8 cellular contexts compared by ENCODE assay signal in genomic region chr16:22296225-22297113, GRCh38. TPM values are rescaled to one million over a fixed set of nuclear protein-coding genes. Genes with fewer than 3 reads are reported as not detected.
DNase-seq lines count a peak whose midpoint lies in the region; ATAC-seq and TF ChIP-seq lines count a peak whose summit lies in the region.

No MANE protein-coding gene starts in this region.

- in situ Hi-C loops in Caki2 (cut with HindIII; ENCODE audit: low pct_unique_long_range_greater_than_20kb, low sequenced_read_pairs), result no loop called here

- no peaks in the 10 kb centered on the region for H3K9me3 Mint-ChIP-seq in activated B cell treated with CpG ODN at 0.5 μM for 24 hours

- H3K27me3 Mint-ChIP-seq in activated B cell treated with CpG ODN at 0.5 μM for 24 hours, result no peaks in the 10 kb centered on the region

- TF ChIP-seq CTCF in HL-60 (IDR thresholded peaks at IDR 0.05; ENCODE audit: insufficient read depth, low read length) (no peak), activated B cell treated with CpG ODN at 0.5 μM for 24 hours (IDR thresholded peaks at IDR 0.05) (no peak)

- no peaks in the 10 kb centered on the region for H3K27me3 ChIP-seq in HL-60 (ENCODE audit: insufficient read depth, poor library complexity, severe bottlenecking)

- peak overlapping the region; percentile 92 for H3K27ac Mint-ChIP-seq in activated B cell treated with CpG ODN at 0.5 μM for 24 hours

- POLR2A ChIA-PET in activated B cell treated with CpG ODN at 0.5 μM for 24 hours (lab: Charles Lee), result interaction anchor here (0.7 to 4.3 kb wide), 6 partner anchors 90 to 343 kb away, joined by 3 to 53 read pairs (median 7); partner anchors contain the start of genes EEF2K, MOSMO and UQCRC2

- CTCF ChIA-PET in activated B cell treated with CpG ODN at 0.5 μM for 24 hours (lab: Charles Lee), result interaction anchor here (0.6 to 1.9 kb wide), 12 partner anchors 24 to 289 kb away, joined by 3 to 15 read pairs (median 5); partner anchors contain the start of genes EEF2K and MOSMO

- peak overlapping the region; percentile 32 for H3K27ac ChIP-seq in HL-60 (replicated peaks)

- peaks cover 28% of the 10 kb centered on the region for H3K36me3 Mint-ChIP-seq in activated B cell treated with CpG ODN at 0.5 μM for 24 hours (ENCODE audit: low read depth)

- peak overlapping the region; percentile 90 for H3K4me3 ChIP-seq in HL-60 (replicated peaks; ENCODE audit: insufficient read depth, low read length)
- peak overlapping the region; percentile 79 for H3K4me3 ChIP-seq in skeletal muscle cell (ENCODE audit: low read depth, low read length)

- DNase-seq in Caki2 (ENCODE audit: low read depth) (peak; percentile 41), HL-60 (ENCODE audit: low read depth in 1 of 2, low spot score in 1 of 2) (peak in 1 of 2 experiments; percentile 10), activated B cell treated with CpG ODN at 0.5 μM for 24 hours (no peak), glomerular visceral epithelial cell (ENCODE audit: extremely low spot score) (peak; percentile 2), skeletal muscle cell (ENCODE audit: low read depth) (no peak), CD1c-positive myeloid dendritic cell (ENCODE audit: extremely low spot score) (no peak), NCI-H2081 treated with DMSO at 0.1 percent for 48 hours (lab: John Stamatoyannopoulos, UW) (no peak)

- intact Hi-C loops in activated B cell treated with CpG ODN at 0.5 μM for 24 hours (cut with micrococcal nuclease), result loop anchor here (1.0 to 10.0 kb wide), 14 partner anchors 55 to 774 kb away; partner anchors contain the start of genes CDR2, EEF2K, PDZD9 and UQCRC2

- ATAC-seq in activated B cell treated with CpG ODN at 0.5 μM for 24 hours (ENCODE audit: low read depth) (no peak), GM19395 (IDR thresholded peaks at IDR 0.05; ENCODE audit: unreplicated experiment) (no peak)

- H3K4me1 Mint-ChIP-seq in activated B cell treated with CpG ODN at 0.5 μM for 24 hours, result peaks cover 42% of the 10 kb centered on the region

- peak overlapping the region; percentile 91 for H3K4me3 Mint-ChIP-seq in activated B cell treated with CpG ODN at 0.5 μM for 24 hours

RNA-seq across cellular contexts. Expression of gene POLR3E, which starts 0.7 kb away (rescaled TPM):
- total RNA-seq in Caki2 (2014; rRNA removed; shearing (Covaris generic); ENCODE audit: low replicate concordance), result 30.4 and 47.5 TPM in 2 replicates
- 92.3 and 97.1 TPM in 2 replicates for total RNA-seq in activated B cell treated with CpG ODN at 0.5 μM for 24 hours

Comparison
In these comparisons a context has a peak if more than half of its experiments do, and no peak if none do; other contexts are left out.
1. DNase-seq: peak in Caki2 (single experiment) and glomerular visceral epithelial cell (single experiment); none in activated B cell treated with CpG ODN at 0.5 μM for 24 hours (single experiment), skeletal muscle cell (single experiment), CD1c-positive myeloid dendritic cell (single experiment) and NCI-H2081 treated with DMSO at 0.1 percent for 48 hours (single experiment).